In genomic region chr2:228245601-228246000, GRCh38 we compare ENCODE assay signal across 22 cellular contexts.
"Had no signal": no experiment of that assay in that cellular context is flagged by ENCODE, and none has a peak within 500 bp of the region (broad histone marks: within the 10 kb centered on the region; RNA-seq: fewer than 3 reads in every experiment).

No MANE protein-coding gene starts in this region.

- H3K27ac ChIP-seq: breast epithelium, RWPE1, SJSA1 had no signal

- H3K36me3 ChIP-seq: breast epithelium, SJSA1 had no signal

- ATAC-seq: activated CD8-positive, alpha-beta memory T cell treated with anti-CD3 and anti-CD28 coated beads, Interleukin-2, amount 10 ng/mL, durations not matched to agents 7 days and 5 days; Panc1; SK-N-SH treated with all-trans-retinoic acid at 6 μM for 48 hours had no signal

- H3K27me3 ChIP-seq: breast epithelium, SJSA1 had no signal

- H3K4me1 ChIP-seq: breast epithelium, SJSA1 had no signal

- DNase-seq: activated CD4-positive, alpha-beta T cell treated with anti-CD3 and anti-CD28 coated beads for 48 hours; activated CD4-positive, alpha-beta T cell treated with anti-CD3 and anti-CD28 coated beads, Interleukin-2, amount 50 U/mL, for 4 hours; activated CD4-positive, CD25-positive, alpha-beta regulatory T cell treated with anti-CD3 and anti-CD28 coated beads, Interleukin-2, amount 50 U/mL, for 72 hours; activated CD8-positive, alpha-beta memory T cell treated with anti-CD3 and anti-CD28 coated beads, Interleukin-2, amount 10 ng/mL, durations not matched to agents 7 days and 5 days; activated effector memory CD4-positive, alpha-beta T cell treated with Interleukin-2 at 50 U/mL for 16 hours; activated naive CD4-positive, alpha-beta T cell; activated T-cell treated with anti-CD3 and anti-CD28 coated beads, Interleukin-2, amount 50 U/mL, for 24 hours; aorta; KG1; NCI-H1092; NCI-H1417; NCI-H2029 treated with DMSO at 0.1 percent for 48 hours; NCI-H69; NK-92 treated with Interleukin-12 subunit alpha and Interleukin-12 subunit beta, amount 100 ng/mL, for 24 hours; OCI-M1; Right ventricle myocardium superior; SW 1271 had no signal

- H3K9me3 ChIP-seq: breast epithelium had no signal

- H3K4me3 ChIP-seq: breast epithelium, SJSA1 had no signal
